1 cellular context compared by ENCODE assay signal in genomic region chr11:113774174-113774503, GRCh38.
TF ChIP-seq lines count a peak whose summit lies in the region.

No MANE protein-coding gene starts in this region.

TF ChIP-seq in H1, 55 proteins besides CTCF, POLR2A, EP300 and RAD21:
- TF ChIP-seq ZNF274 (IDR thresholded peaks at IDR 0.05; ENCODE audit: borderline replicate concordance, extremely low read depth, low read length) (no peak), CREB1 (IDR thresholded peaks at IDR 0.05) (no peak), SIX5 (IDR thresholded peaks at IDR 0.05; ENCODE audit: low read depth, low read length) (no peak), TCF12 (IDR thresholded peaks at IDR 0.05; ENCODE audit: low read depth, low read length) (no peak)
TF ChIP-seq in H1: peak in this region for 0.
